1 cellular context compared by ENCODE assay signal in the genomic region with DNA sequence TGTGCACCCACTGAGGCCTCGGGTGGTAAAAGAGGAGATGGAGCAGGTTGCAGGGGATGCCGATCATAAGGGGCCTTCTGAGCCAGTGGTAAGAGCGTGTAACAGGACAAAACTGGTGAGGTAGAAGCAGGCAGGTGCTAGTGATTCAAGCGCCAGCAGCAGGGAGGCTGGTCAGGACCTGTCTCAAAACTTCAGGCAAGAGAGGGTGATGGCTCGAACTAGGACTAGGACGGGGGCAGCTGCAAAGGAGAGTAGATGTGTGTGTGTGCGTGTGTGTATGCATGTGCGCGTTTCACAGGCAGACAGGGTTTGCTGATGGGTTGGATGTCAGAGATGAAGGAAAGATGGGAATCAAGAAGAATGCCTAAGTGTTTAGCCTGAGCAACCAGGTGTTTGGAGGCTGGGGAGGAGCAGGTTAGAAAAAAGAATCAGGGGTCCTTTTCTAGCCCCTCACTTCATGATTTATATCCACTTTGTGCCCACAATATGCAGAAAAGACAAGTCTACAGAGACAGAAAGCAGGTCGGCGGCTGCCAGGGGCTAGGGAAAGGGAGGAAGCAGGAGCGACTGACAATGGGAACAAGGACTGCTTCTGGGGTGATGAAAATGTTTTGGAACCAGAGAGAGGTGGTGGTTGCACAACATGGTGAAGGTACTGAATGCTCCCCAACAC.
TF ChIP-seq lines count a peak whose summit lies in the region.

No MANE protein-coding gene starts in this region.

TF ChIP-seq in IMR-90, 13 proteins besides CTCF, POLR2A, EP300 and RAD21 (continued from another document):
- no peak for TF ChIP-seq MAFK (IDR thresholded peaks at IDR 0.05; ENCODE audit: low read depth, low read length)
- TF ChIP-seq, protein P1, sequence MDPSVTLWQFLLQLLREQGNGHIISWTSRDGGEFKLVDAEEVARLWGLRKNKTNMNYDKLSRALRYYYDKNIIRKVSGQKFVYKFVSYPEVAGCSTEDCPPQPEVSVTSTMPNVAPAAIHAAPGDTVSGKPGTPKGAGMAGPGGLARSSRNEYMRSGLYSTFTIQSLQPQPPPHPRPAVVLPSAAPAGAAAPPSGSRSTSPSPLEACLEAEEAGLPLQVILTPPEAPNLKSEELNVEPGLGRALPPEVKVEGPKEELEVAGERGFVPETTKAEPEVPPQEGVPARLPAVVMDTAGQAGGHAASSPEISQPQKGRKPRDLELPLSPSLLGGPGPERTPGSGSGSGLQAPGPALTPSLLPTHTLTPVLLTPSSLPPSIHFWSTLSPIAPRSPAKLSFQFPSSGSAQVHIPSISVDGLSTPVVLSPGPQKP (IDR thresholded peaks at IDR 0.05; ENCODE audit: borderline replicate concordance, low read depth, low read length), result no peak
- no peak for TF ChIP-seq MAZ (IDR thresholded peaks at IDR 0.05; ENCODE audit: borderline replicate concordance, low read depth, low read length)
- no peak for TF ChIP-seq RCOR1 (IDR thresholded peaks at IDR 0.05; ENCODE audit: insufficient replicate concordance, low read length)
- no peak for TF ChIP-seq CEBPB (IDR thresholded peaks at IDR 0.05; ENCODE audit: low read depth, low read length)
- no peak for TF ChIP-seq MXI1 (IDR thresholded peaks at IDR 0.05; ENCODE audit: borderline replicate concordance, low read depth, low read length)
- TF ChIP-seq, protein P2, sequence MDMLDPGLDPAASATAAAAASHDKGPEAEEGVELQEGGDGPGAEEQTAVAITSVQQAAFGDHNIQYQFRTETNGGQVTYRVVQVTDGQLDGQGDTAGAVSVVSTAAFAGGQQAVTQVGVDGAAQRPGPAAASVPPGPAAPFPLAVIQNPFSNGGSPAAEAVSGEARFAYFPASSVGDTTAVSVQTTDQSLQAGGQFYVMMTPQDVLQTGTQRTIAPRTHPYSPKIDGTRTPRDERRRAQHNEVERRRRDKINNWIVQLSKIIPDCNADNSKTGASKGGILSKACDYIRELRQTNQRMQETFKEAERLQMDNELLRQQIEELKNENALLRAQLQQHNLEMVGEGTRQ (IDR thresholded peaks at IDR 0.05; ENCODE audit: low read depth, low read length), result no peak
- no peak for TF ChIP-seq FOS (IDR thresholded peaks at IDR 0.05; ENCODE audit: low read depth, low read length)
- no peak for TF ChIP-seq CHD1 (IDR thresholded peaks at IDR 0.05; ENCODE audit: low read depth, low read length)
- TF ChIP-seq RFX5 (IDR thresholded peaks at IDR 0.05; ENCODE audit: low read depth, low read length), result no peak
- TF ChIP-seq NFE2L2 (IDR thresholded peaks at IDR 0.05; ENCODE audit: low read depth, low read length), result no peak
TF ChIP-seq in IMR-90: peak in this region for 0.
